Comparison of ENCODE assay signal across 33 cellular contexts in genomic region chr16:16148755-16149154, GRCh38.
A peak's percentile ranks its signal among the peaks of the same experiment; 100 is the strongest.
DNase-seq lines count a peak whose midpoint lies in the region; ATAC-seq, FAIRE-seq and TF ChIP-seq lines count a peak whose summit lies in the region.
"Had no signal": no experiment of that assay in that cellular context is flagged by ENCODE, and none has a peak within 500 bp of the region (broad histone marks: within the 10 kb centered on the region; RNA-seq: fewer than 3 reads in every experiment).

No MANE protein-coding gene starts in this region.

- H3K79me2 ChIP-seq in mammary epithelial cell (ENCODE audit: insufficient read depth, low read length) (no peaks in the 10 kb centered on the region), HepG2 (ENCODE audit: insufficient read depth, low read length) (no peaks in the 10 kb centered on the region)

- intact Hi-C loops in mammary epithelial cell (cut with micrococcal nuclease) (no loop called here), HepG2 (cut with micrococcal nuclease; ENCODE audit: unreplicated experiment) (no loop called here)

- no peak overlapping the region for H3K4me3 Mint-ChIP-seq in activated CD8-positive, alpha-beta memory T cell treated with anti-CD3 and anti-CD28 coated beads, Interleukin-2, amount 10 ng/mL, durations not matched to agents 7 days and 5 days
- H3K4me3 Mint-ChIP-seq: activated T-helper 17 cell treated with anti-CD3 and anti-CD28 coated beads, Interleukin-2, amount 50 U/mL, for 72 hours; B cell; nephron progenitor cell; WTC11 had no signal

- H3K27me3 ChIP-seq in mammary epithelial cell (ENCODE audit: insufficient read depth, low read length) (no peaks in the 10 kb centered on the region), HepG2 (ENCODE audit: control insufficient read depth in 1 of 2, insufficient read depth in 2 of 2, low read length in 2 of 2) (no peaks in the 10 kb centered on the region)
- H3K27me3 ChIP-seq: ascending aorta, heart left ventricle, left lung, pancreas, upper lobe of right lung had no signal

- dilution Hi-C loops in mammary epithelial cell (cut with HindIII; ENCODE audit: low sequenced_read_pairs) = no loop called here

- peaks cover 15% of the 10 kb centered on the region for H3K4me1 ChIP-seq in mammary epithelial cell (ENCODE audit: insufficient read depth, low read length)
- peaks cover 49% of the 10 kb centered on the region for H3K4me1 ChIP-seq in HepG2 (ENCODE audit: insufficient read depth, low read length)
- H3K4me1 ChIP-seq: left lung had no signal

- no peak for TF ChIP-seq POLR2A in HepG2 (IDR thresholded peaks at IDR 0.05; ENCODE audit: insufficient read depth in 1 of 2, low read depth in 2 of 2, low read length in 2 of 2)

- no peak for FAIRE-seq in HepG2 (lab: Jason Lieb, UNC)
- FAIRE-seq: A204.1, GM12878, pancreas had no signal

- in situ Hi-C loops in T47D (cut with HindIII; ENCODE audit: low pct_unique_long_range_greater_than_20kb, low sequenced_read_pairs) = no loop called here
- in situ Hi-C loops in mammary epithelial cell (cut with MboI; ENCODE audit: low sequenced_read_pairs in 2 of 2) = loop anchor here in 1 of 2 donors (25.0 kb wide), 1 partner anchor 361 kb away; no protein-coding TSS in a partner anchor
- in situ Hi-C loops in HepG2 (cut with HindIII; ENCODE audit: extremely low pct_ligation_motif_present, low pct_unique_long_range_greater_than_20kb) = no loop called here

- H3K36me3 ChIP-seq in mammary epithelial cell (ENCODE audit: insufficient read depth, low read length) (no peaks in the 10 kb centered on the region), HepG2 (replicated peaks in 1 of 2; ENCODE audit: control insufficient read depth in 1 of 2, insufficient read depth in 2 of 2, low read length in 2 of 2) (peaks cover 15 to 23% of the 10 kb centered on the region in 2 experiments)
- H3K36me3 ChIP-seq: pancreas, upper lobe of right lung had no signal

- ATAC-seq in HepG2 (no peak), GM21786 (IDR thresholded peaks at IDR 0.05; ENCODE audit: unreplicated experiment) (no peak)
- no peak for ATAC-seq in activated CD8-positive, alpha-beta memory T cell treated with anti-CD3 and anti-CD28 coated beads, Interleukin-2, amount 10 ng/mL, durations not matched to agents 7 days and 5 days
- ATAC-seq in activated CD4-positive, CD25-positive, alpha-beta regulatory T cell treated with anti-CD3 and anti-CD28 coated beads, Interleukin-2, amount 50 U/mL, for 24 hours = no peak
- ATAC-seq: activated naive CD4-positive, alpha-beta T cell treated with anti-CD3 and anti-CD28 coated beads, Interleukin-2, amount 50 U/mL, for 72 hours; activated T-helper 17 cell treated with anti-CD3 and anti-CD28 coated beads, Interleukin-2, amount 50 U/mL, for 72 hours; GM12878; HCT116; heart left ventricle; left lung; SK-N-SH treated with all-trans-retinoic acid at 6 μM for 48 hours; upper lobe of right lung; WTC11 had no signal

- H2AFZ ChIP-seq in mammary epithelial cell (ENCODE audit: low read depth, low read length) (no peak overlapping the region), HepG2 (ENCODE audit: low read length) (no peak overlapping the region)

- no peak overlapping the region for H3K4me2 ChIP-seq in mammary epithelial cell (ENCODE audit: insufficient read depth, low read depth, low read length)
- H3K4me2 ChIP-seq in HepG2 (ENCODE audit: low read depth, low read length) = no peak overlapping the region

- H3K9me3 Mint-ChIP-seq in activated CD8-positive, alpha-beta memory T cell treated with anti-CD3 and anti-CD28 coated beads, Interleukin-2, amount 10 ng/mL, durations not matched to agents 7 days and 5 days (ENCODE audit: low read depth) = no peaks in the 10 kb centered on the region
- H3K9me3 Mint-ChIP-seq: activated naive CD4-positive, alpha-beta T cell treated with anti-CD3 and anti-CD28 coated beads, Interleukin-2, amount 50 U/mL, for 72 hours; activated T-helper 17 cell treated with anti-CD3 and anti-CD28 coated beads, Interleukin-2, amount 50 U/mL, for 72 hours; nephron progenitor cell; WTC11 had no signal

- H3K9me3 ChIP-seq in mammary epithelial cell (replicated peaks; ENCODE audit: insufficient read depth, low read length) (no peaks in the 10 kb centered on the region), HepG2 (ENCODE audit: low read length) (no peaks in the 10 kb centered on the region)
- H3K9me3 ChIP-seq: ascending aorta, heart left ventricle, left lung, pancreas, upper lobe of right lung had no signal

- no peak overlapping the region for H3K27ac Mint-ChIP-seq in activated CD8-positive, alpha-beta memory T cell treated with anti-CD3 and anti-CD28 coated beads, Interleukin-2, amount 10 ng/mL, durations not matched to agents 7 days and 5 days
- H3K27ac Mint-ChIP-seq: activated naive CD4-positive, alpha-beta T cell treated with anti-CD3 and anti-CD28 coated beads, Interleukin-2, amount 50 U/mL, for 72 hours; activated T-helper 17 cell treated with anti-CD3 and anti-CD28 coated beads, Interleukin-2, amount 50 U/mL, for 72 hours; B cell; WTC11 had no signal

- TF ChIP-seq EP300 in HepG2 (IDR thresholded peaks at IDR 0.05; ENCODE audit: low read depth in 2 of 2, low read length in 2 of 2) = no peak
- TF ChIP-seq EP300 in HepG2 (CRISPR knock-in tag; IDR thresholded peaks at IDR 0.05; ENCODE audit: borderline replicate concordance) = no peak

- WGBS in mammary epithelial cell (ENCODE audit: low coverage, missing lambda C conversion rate) = 41% methylated on average over 7 of the region's 9 CpGs
- WGBS in HepG2 (ENCODE audit: low lambda C conversion rate) = 71% methylated on average over 9 of the region's 9 CpGs

- H4K20me1 ChIP-seq in mammary epithelial cell (ENCODE audit: insufficient read depth, low read length) = no peaks in the 10 kb centered on the region
- no peaks in the 10 kb centered on the region for H4K20me1 ChIP-seq in HepG2 (ENCODE audit: insufficient read depth, low read length)

- BruUV-seq in mammary epithelial cell (replicated peaks; lab: Mats Ljungman, UMichigan) = no TSS peak
- no TSS peak for BruUV-seq in HepG2 (replicated peaks; lab: Mats Ljungman, UMichigan)

- H3K4me3 ChIP-seq in mammary epithelial cell (replicated peaks in 1 of 3; ENCODE audit: insufficient read depth in 1 of 3, low read depth in 2 of 3, low read length in 3 of 3) (no peak overlapping the region), epithelial cell of proximal tubule (ENCODE audit: low read depth, low read length) (no peak overlapping the region), HepG2 (replicated peaks in 1 of 3; ENCODE audit: insufficient read depth in 1 of 3, low read depth in 2 of 3, low read length in 3 of 3) (no peak overlapping the region)
- H3K4me3 ChIP-seq: ascending aorta, GM12878, heart left ventricle, left lung, pancreas, upper lobe of right lung had no signal

- no peaks in the 10 kb centered on the region for H3K4me1 Mint-ChIP-seq in activated CD8-positive, alpha-beta memory T cell treated with anti-CD3 and anti-CD28 coated beads, Interleukin-2, amount 10 ng/mL, durations not matched to agents 7 days and 5 days
- H3K4me1 Mint-ChIP-seq: B cell had no signal

- H3K27me3 Mint-ChIP-seq in activated CD8-positive, alpha-beta memory T cell treated with anti-CD3 and anti-CD28 coated beads, Interleukin-2, amount 10 ng/mL, durations not matched to agents 7 days and 5 days = no peaks in the 10 kb centered on the region
- H3K27me3 Mint-ChIP-seq: activated T-helper 17 cell treated with anti-CD3 and anti-CD28 coated beads, Interleukin-2, amount 50 U/mL, for 72 hours; B cell had no signal

- CTCF ChIA-PET in mammary epithelial cell (lab: Charles Lee; ENCODE audit: low non-redundant PET) (no interaction called here), HepG2 (lab: Yijun Ruan, JAX; ENCODE audit: low intra/inter-chr PET ratio, low total read pairs) (no interaction called here)
- CTCF ChIA-PET in activated CD8-positive, alpha-beta memory T cell treated with anti-CD3 and anti-CD28 coated beads, Interleukin-2, amount 10 ng/mL, durations not matched to agents 7 days and 5 days (lab: Charles Lee) = interaction anchor here (0.7 kb wide), 2 partner anchors 10 to 16 kb away, joined by 3 read pairs; no protein-coding TSS in a partner anchor

- no peak overlapping the region for H3K27ac ChIP-seq in mammary epithelial cell (ENCODE audit: insufficient read depth, low read depth, low read length)
- H3K27ac ChIP-seq in HepG2 (ENCODE audit: extremely low read length, insufficient read depth, low read length) = no peak overlapping the region
- H3K27ac ChIP-seq: ascending aorta, left lung, upper lobe of right lung had no signal

- no peak overlapping the region for H3K9ac ChIP-seq in mammary epithelial cell (ENCODE audit: insufficient read depth, low read length)
- no peak overlapping the region for H3K9ac ChIP-seq in HepG2 (ENCODE audit: insufficient read depth, low read depth, low read length)

- DNase-seq in T47D (ENCODE audit: low read depth in 1 of 2, low spot score in 1 of 2) (peak; percentile 86 to 87), mammary epithelial cell (no peak), epithelial cell of proximal tubule (ENCODE audit: low read depth) (peak; percentile 41), HepG2 (ENCODE audit: low spot score) (no peak), DMS53 (lab: John Stamatoyannopoulos, UW) (no peak)
- DNase-seq in activated CD8-positive, alpha-beta memory T cell treated with anti-CD3 and anti-CD28 coated beads, Interleukin-2, amount 10 ng/mL, durations not matched to agents 7 days and 5 days = no peak
- DNase-seq: activated CD4-positive, alpha-beta T cell treated with anti-CD3 and anti-CD28 coated beads, Interleukin-2, amount 50 U/mL, for 48 hours; activated CD8-positive, alpha-beta memory T cell treated with anti-CD3 and anti-CD28 coated beads, Interleukin-2, amount 50 U/mL, for 48 hours; central memory CD4-positive, alpha-beta T cell; COR-L47; dermis blood vessel endothelial cell; DMS79 treated with DMSO at 0.1 percent for 48 hours; left lung; NCI-H1092 treated with DMSO at 0.1 percent for 48 hours; NCI-H2081; NCI-H82; OCI-M1; pancreas; stimulated activated CD8-positive, alpha-beta memory T cell treated with anti-CD3 and anti-CD28 coated beads, Interleukin-4, amount 100 ng/mL, for 48 hours; upper lobe of right lung had no signal

- TF ChIP-seq CTCF in mammary epithelial cell (conservative IDR thresholded peaks at IDR 0.05 in 1 of 2, IDR thresholded peaks at IDR 0.05 in 1 of 2; ENCODE audit: extremely low read depth in 1 of 2, insufficient read depth in 1 of 2, low read depth in 1 of 2, low read length in 2 of 2) (no peak), epithelial cell of proximal tubule (conservative IDR thresholded peaks at IDR 0.05; ENCODE audit: low read depth, low read length) (no peak), HepG2 (CRISPR knock-in tag; IDR thresholded peaks at IDR 0.05) (no peak)

- POLR2A ChIA-PET in HepG2 (lab: Yijun Ruan, JAX) = interaction anchor here (1.1 to 1.5 kb wide), 2 partner anchors 11 to 261 kb away, joined by 3 to 6 read pairs; partner anchors contain the start of gene CEP20

- no peak for TF ChIP-seq RAD21 in HepG2 (CRISPR knock-in tag; IDR thresholded peaks at IDR 0.05)

- peaks cover 9% of the 10 kb centered on the region for H3K36me3 Mint-ChIP-seq in activated CD8-positive, alpha-beta memory T cell treated with anti-CD3 and anti-CD28 coated beads, Interleukin-2, amount 10 ng/mL, durations not matched to agents 7 days and 5 days
- H3K36me3 Mint-ChIP-seq: activated naive CD4-positive, alpha-beta T cell treated with anti-CD3 and anti-CD28 coated beads, Interleukin-2, amount 50 U/mL, for 72 hours had no signal

TF ChIP-seq in HepG2, 621 proteins besides CTCF, POLR2A, EP300 and RAD21 (continues in another document):
- peak; percentile 6; the same call in 1 of the 2 replicates for TF ChIP-seq POLR2G (IDR thresholded peaks at IDR 0.05; ENCODE audit: low read depth, low read length)

Comparison
In these comparisons a context has a peak if more than half of its experiments do, and no peak if none do; other contexts are left out.
1. DNase-seq: peak in T47D (2 of 2) and epithelial cell of proximal tubule (single experiment); none in mammary epithelial cell (single experiment), HepG2 (single experiment), DMS53 (single experiment) and activated CD8-positive, alpha-beta memory T cell treated with anti-CD3 and anti-CD28 coated beads, Interleukin-2, amount 10 ng/mL, durations not matched to agents 7 days and 5 days (single experiment).